ENCODE assay signal across 8 cellular contexts in the genomic region with DNA sequence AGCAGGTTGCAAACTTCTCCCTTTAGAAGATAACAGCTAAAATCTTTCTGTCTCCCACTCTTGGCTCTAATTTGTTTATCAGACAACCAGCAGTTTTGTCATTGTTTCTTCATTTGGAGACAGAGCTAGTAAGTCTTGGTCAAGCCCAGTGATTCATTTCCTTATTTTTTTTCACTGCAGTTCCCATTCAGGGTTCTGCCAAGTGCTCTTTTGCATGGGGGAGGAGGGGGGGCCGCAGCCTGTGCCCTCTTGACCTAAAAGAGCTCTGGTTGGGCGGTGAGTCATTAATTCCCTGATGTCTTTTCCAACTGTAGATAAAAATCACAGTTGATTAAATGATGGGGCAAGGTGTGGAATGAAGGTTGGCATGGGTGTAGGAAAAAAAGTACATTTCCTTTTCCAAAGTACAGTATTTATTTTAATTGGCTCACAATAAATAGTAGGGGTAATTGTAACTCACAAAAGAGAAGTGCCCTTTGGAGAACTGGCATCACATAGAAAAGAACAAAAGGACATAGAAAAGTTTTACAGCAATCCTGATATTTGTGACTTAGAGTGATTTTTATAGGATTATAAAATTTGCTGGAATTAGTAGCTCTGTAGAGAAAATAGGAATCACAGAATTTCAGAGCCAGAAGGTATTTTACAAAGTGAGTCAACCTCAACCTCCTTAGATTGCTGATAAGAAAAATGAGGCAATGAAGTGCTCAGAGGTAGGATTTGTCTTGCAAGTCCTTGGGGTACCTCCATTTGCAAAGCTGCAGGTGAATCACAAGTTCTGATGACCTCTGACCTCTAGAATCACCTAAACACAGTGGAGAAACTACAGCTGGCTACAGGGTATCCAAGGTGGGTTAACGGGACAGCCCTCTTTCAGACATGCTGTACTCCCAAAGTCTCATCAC.
DNase-seq lines count a peak whose midpoint lies in the region; ATAC-seq and TF ChIP-seq lines count a peak whose summit lies in the region.

No MANE protein-coding gene starts in this region.

- peak overlapping the region; percentile 57; the same call in 1 of the 2 replicates for H3K4me2 ChIP-seq in BLaER1

- no peaks in the 10 kb centered on the region for H3K9me3 ChIP-seq in BLaER1
- no peaks in the 10 kb centered on the region for H3K9me3 ChIP-seq in adrenal gland (replicated peaks in 1 of 3)
- no peaks in the 10 kb centered on the region for H3K9me3 ChIP-seq in suprapubic skin

- no peak for TF ChIP-seq POLR2A in adrenal gland (IDR thresholded peaks at IDR 0.05)
- TF ChIP-seq POLR2A in suprapubic skin (IDR thresholded peaks at IDR 0.05): no peak

- no peak for TF ChIP-seq EP300 in suprapubic skin (IDR thresholded peaks at IDR 0.05)

- intact Hi-C loops in adrenal gland (cut with DNase I): no loop called here

- no peak for ATAC-seq in GM21825 (IDR thresholded peaks at IDR 0.05; ENCODE audit: unreplicated experiment)

- H3K4me1 ChIP-seq in BLaER1 (peaks cover 25% of the 10 kb centered on the region), adrenal gland (replicated peaks in 1 of 2) (peaks cover 6 to 26% of the 10 kb centered on the region in 2 donors), suprapubic skin (peaks cover 37% of the 10 kb centered on the region)

- DNase-seq in M059J (ENCODE audit: low read depth): peak; percentile 99
- DNase-seq in adrenal gland: peak; percentile 89 to 96 (median 95)
- DNase-seq in iPS-NIHi7 (ENCODE audit: extremely low spot score): peak; percentile 26
- DNase-seq in suprapubic skin (ENCODE audit: low spot score in 2 of 2): peak in 1 of 2 donors; percentile 82
- no peak for DNase-seq in activated T-cell treated with anti-CD3 and anti-CD28 coated beads, Interleukin-2, amount 50 U/mL, for 1 hour
- DNase-seq in NCI-H187 (lab: John Stamatoyannopoulos, UW): no peak

- H3K4me3 ChIP-seq in BLaER1 (no peak overlapping the region), adrenal gland (no peak overlapping the region), suprapubic skin (no peak overlapping the region)

- no peaks in the 10 kb centered on the region for H3K36me3 ChIP-seq in BLaER1
- H3K36me3 ChIP-seq in adrenal gland (replicated peaks in 1 of 2): no peaks in the 10 kb centered on the region
- no peaks in the 10 kb centered on the region for H3K36me3 ChIP-seq in suprapubic skin

- TF ChIP-seq CTCF in adrenal gland (IDR thresholded peaks at IDR 0.05): no peak
- no peak for TF ChIP-seq CTCF in suprapubic skin (IDR thresholded peaks at IDR 0.05)

- H3K27ac ChIP-seq in BLaER1 (no peak overlapping the region), adrenal gland (peak overlapping the region in 4 of 5 donors; percentile 39 to 80 (median 50)), suprapubic skin (peak overlapping the region; percentile 60)

- H3K27me3 ChIP-seq in BLaER1 (no peaks in the 10 kb centered on the region), adrenal gland (no peaks in the 10 kb centered on the region), suprapubic skin (no peaks in the 10 kb centered on the region)

- H4K20me1 ChIP-seq in BLaER1: no peaks in the 10 kb centered on the region

- H3K9ac ChIP-seq in BLaER1: no peak overlapping the region

- 27 to 33% (median 29%) methylated on average over 3 of the region's 3 CpGs for WGBS in adrenal gland, 4 donors
- 25% methylated on average over 3 of the region's 3 CpGs for WGBS in suprapubic skin

Comparison
In these comparisons a context has a peak if more than half of its experiments do, and no peak if none do; other contexts are left out.
1. DNase-seq: peak in M059J (single experiment), adrenal gland (7 of 7) and iPS-NIHi7 (single experiment); none in activated T-cell treated with anti-CD3 and anti-CD28 coated beads, Interleukin-2, amount 50 U/mL, for 1 hour (single experiment) and NCI-H187 (0 of 2).